Comparison of ENCODE assay signal across 8 cellular contexts in the genomic region with DNA sequence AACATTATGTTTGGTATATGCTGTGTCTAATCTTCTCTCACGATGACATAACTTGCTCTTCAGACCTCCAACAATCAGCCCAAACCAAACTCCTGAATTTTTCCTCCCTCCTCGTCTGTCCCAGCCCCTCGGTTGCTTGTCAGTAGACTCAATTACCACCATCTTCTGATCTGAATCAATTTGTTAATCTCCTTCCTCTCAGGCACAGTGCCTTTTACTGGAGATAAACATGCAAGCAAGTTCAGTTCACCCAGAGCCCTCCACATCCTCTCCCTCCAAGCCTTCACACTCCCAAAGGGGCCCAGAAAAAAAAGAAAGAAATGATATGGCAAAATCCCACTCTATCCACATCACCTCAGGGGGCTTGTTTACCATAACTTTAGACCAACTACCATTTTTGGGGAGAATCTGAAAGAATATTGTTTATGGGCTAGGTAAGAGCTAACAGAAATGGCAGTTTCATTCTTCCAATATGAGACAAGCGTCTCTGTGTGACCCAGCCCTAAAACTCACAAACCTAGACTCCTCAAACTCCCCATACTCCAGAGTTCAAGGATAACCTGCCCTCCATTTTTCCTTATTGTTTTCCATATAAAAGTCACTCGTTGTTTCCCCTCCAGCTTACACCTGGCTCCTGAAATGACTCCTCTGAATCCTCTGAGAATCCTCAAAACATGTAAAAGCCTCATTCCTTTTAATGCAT. TPM values are rescaled to one million over a fixed set of nuclear protein-coding genes. Genes with fewer than 3 reads are reported as not detected.
A peak's percentile ranks its signal among the peaks of the same experiment; 100 is the strongest.
DNase-seq lines count a peak whose midpoint lies in the region; ATAC-seq and TF ChIP-seq lines count a peak whose summit lies in the region.

No MANE protein-coding gene starts in this region.

- CTCF ChIA-PET in BJ (lab: Yijun Ruan, JAX), result interaction anchor here (1.0 kb wide), 1 partner anchor 107 kb away, joined by 3 read pairs; no protein-coding TSS in a partner anchor
- CTCF ChIA-PET in HEK293T (lab: Yijun Ruan, JAX), result no interaction called here

- peak overlapping the region; percentile 96 for H3K4me3 Mint-ChIP-seq in natural killer cell treated with Interleukin-12 subunit alpha and Interleukin-12 subunit beta and Interleukin-15 and Interleukin-18, amount 100 ng/mL, for 72 hours

- POLR2A ChIA-PET in BJ (lab: Charles Lee) (no interaction called here), HEK293T (lab: Yijun Ruan, JAX) (interaction anchor here (1.0 to 3.4 kb wide), 4 partner anchors 18 to 116 kb away, joined by 5 to 34 read pairs (median 5); no protein-coding TSS in a partner anchor)

- H3K4me1 Mint-ChIP-seq in natural killer cell treated with Interleukin-12 subunit alpha and Interleukin-12 subunit beta and Interleukin-15 and Interleukin-18, amount 100 ng/mL, for 72 hours (ENCODE audit: low read depth in 2 of 2), result peaks cover 30 to 32% of the 10 kb centered on the region in 2 donors

- peak overlapping the region; percentile 71 to 80 for H3K27ac Mint-ChIP-seq in natural killer cell treated with Interleukin-12 subunit alpha and Interleukin-12 subunit beta and Interleukin-15 and Interleukin-18, amount 100 ng/mL, for 72 hours

- H3K27ac ChIP-seq in coronary artery, result peak overlapping the region; percentile 95 to 96

- TF ChIP-seq CTCF in BJ (IDR thresholded peaks at IDR 0.05; ENCODE audit: insufficient read depth, low read depth, low read length) (no peak), coronary artery (IDR thresholded peaks at IDR 0.05) (no peak)

- H3K36me3 ChIP-seq in BJ (ENCODE audit: control insufficient read depth, insufficient read depth, low read length), result no peaks in the 10 kb centered on the region

- H3K27me3 Mint-ChIP-seq in natural killer cell treated with Interleukin-12 subunit alpha and Interleukin-12 subunit beta and Interleukin-15 and Interleukin-18, amount 100 ng/mL, for 72 hours, result no peaks in the 10 kb centered on the region

- no peaks in the 10 kb centered on the region for H3K9me3 Mint-ChIP-seq in natural killer cell treated with Interleukin-12 subunit alpha and Interleukin-12 subunit beta and Interleukin-15 and Interleukin-18, amount 100 ng/mL, for 72 hours

- no peaks in the 10 kb centered on the region for H3K36me3 Mint-ChIP-seq in natural killer cell treated with Interleukin-12 subunit alpha and Interleukin-12 subunit beta and Interleukin-15 and Interleukin-18, amount 100 ng/mL, for 72 hours

- H3K27me3 ChIP-seq in BJ (ENCODE audit: control insufficient read depth, insufficient read depth, low read length), result no peaks in the 10 kb centered on the region

- no peak for DNase-seq in BJ (ENCODE audit: low read depth)
- DNase-seq in NCI-H82 (lab: John Stamatoyannopoulos, UW), result peak; percentile 56
- no peak for DNase-seq in coronary artery (ENCODE audit: low spot score)
- DNase-seq in natural killer cell treated with Interleukin-12 subunit alpha and Interleukin-12 subunit beta and Interleukin-15 and Interleukin-18, amount 100 ng/mL, for 72 hours (ENCODE audit: low spot score), result no peak
- DNase-seq in DMS53 (lab: John Stamatoyannopoulos, UW), result no peak
- no peak for DNase-seq in HEK293T (ENCODE audit: extremely low spot score)

- H3K4me3 ChIP-seq in BJ (ENCODE audit: low read depth, low read length) (peak overlapping the region; percentile 80), coronary artery (peak overlapping the region; percentile 91)

- no peak for ATAC-seq in natural killer cell treated with Interleukin-12 subunit alpha and Interleukin-12 subunit beta and Interleukin-15 and Interleukin-18, amount 100 ng/mL, for 72 hours
- ATAC-seq in HG03571 (IDR thresholded peaks at IDR 0.05; ENCODE audit: unreplicated experiment) (no peak), HG03139 (IDR thresholded peaks at IDR 0.05; ENCODE audit: unreplicated experiment) (no peak)

TF ChIP-seq in HEK293T, 16 proteins besides CTCF, POLR2A, EP300 and RAD21:
- TF ChIP-seq SUZ12 (IDR thresholded peaks at IDR 0.05) (no peak), SP1 (IDR thresholded peaks at IDR 0.05) (no peak), ELF4 (IDR thresholded peaks at IDR 0.05) (no peak), FOXM1 (IDR thresholded peaks at IDR 0.05; ENCODE audit: borderline replicate concordance) (no peak)
TF ChIP-seq in HEK293T: peak in this region for 0.

RNA-seq across cellular contexts. Expression of a gene that starts 1.5 kb away (rescaled TPM):
- 35.0 and 39.9 TPM in 2 replicates for polyA plus RNA-seq in BJ (2011; rRNA removed)
- 21.3 and 28.1 TPM in 2 replicates for polyA minus RNA-seq in BJ (2011; rRNA and poly(A)+ RNA removed)
- total RNA-seq in natural killer cell treated with Interleukin-12 subunit alpha and Interleukin-12 subunit beta and Interleukin-15 and Interleukin-18, amount 100 ng/mL, for 72 hours, result 10 to 100 TPM; 14.0 to 28.6 TPM
